Comparison of ENCODE assay signal across 8 cellular contexts in genomic region chr3:194691481-194692281, GRCh38. TPM values are rescaled to one million over a fixed set of nuclear protein-coding genes. Genes with fewer than 3 reads are reported as not detected.
DNase-seq lines count a peak whose midpoint lies in the region; ATAC-seq and TF ChIP-seq lines count a peak whose summit lies in the region.

No MANE protein-coding gene starts in this region.

- H3K4me1 Mint-ChIP-seq in chondrocyte (ENCODE audit: low read depth) = peaks cover 44% of the 10 kb centered on the region

- ATAC-seq in GM21360 (IDR thresholded peaks at IDR 0.05; ENCODE audit: unreplicated experiment) = peak; percentile 53
- peak; percentile 53 for ATAC-seq in HG03520 (IDR thresholded peaks at IDR 0.05; ENCODE audit: unreplicated experiment)

- H3K36me3 ChIP-seq in SJCRH30 = no peaks in the 10 kb centered on the region

- DNase-seq in DMS53 (lab: John Stamatoyannopoulos, UW) (peak; percentile 34), chondrocyte (ENCODE audit: low spot score) (no peak), SJCRH30 (no peak), cerebellum (ENCODE audit: low spot score) (no peak), OCI-M1 (lab: John Stamatoyannopoulos, UW) (no peak)
- no peak for DNase-seq in stimulated activated CD4-positive, alpha-beta T cell treated with anti-CD3 and anti-CD28 coated beads, Interleukin-2, amount 100 ng/mL, for 24 hours

- no peaks in the 10 kb centered on the region for H3K4me1 ChIP-seq in SJCRH30

- H3K27ac ChIP-seq in SJCRH30 = no peak overlapping the region

- no peaks in the 10 kb centered on the region for H3K27me3 ChIP-seq in SJCRH30

- peak overlapping the region; percentile 82 for H3K27ac Mint-ChIP-seq in chondrocyte (ENCODE audit: unreplicated experiment)

- H3K9me3 Mint-ChIP-seq in chondrocyte (ENCODE audit: low read depth) = no peaks in the 10 kb centered on the region

- no peak overlapping the region for H3K4me3 Mint-ChIP-seq in chondrocyte (ENCODE audit: unreplicated experiment)

- H3K4me3 ChIP-seq in SJCRH30 = no peak overlapping the region

- H3K27me3 Mint-ChIP-seq in chondrocyte (ENCODE audit: low read depth) = no peaks in the 10 kb centered on the region

- no peak for TF ChIP-seq CTCF in chondrocyte (IDR thresholded peaks at IDR 0.05)

- H3K9me3 ChIP-seq in SJCRH30 (replicated peaks) = no peaks in the 10 kb centered on the region

- peaks cover 3% of the 10 kb centered on the region for H3K36me3 Mint-ChIP-seq in chondrocyte (ENCODE audit: low read depth)

RNA-seq across cellular contexts. Expression of gene FAM43A, which starts 6.0 kb away (rescaled TPM):
- total RNA-seq in chondrocyte (22.8 to 25.3 TPM (median 25.1 TPM) in 3 replicates), cerebellum (10.9 TPM)
- 1.9 TPM in 2 replicates for total RNA-seq in SJCRH30 (2014; rRNA removed; shearing (Covaris generic))

RNA-seq across cellular contexts. Expression of gene LSG1, which starts 19.7 kb away (rescaled TPM):
- total RNA-seq in chondrocyte = 20.4 to 30.2 TPM (median 22.5 TPM) in 3 replicates
- 35.6 and 35.9 TPM in 2 replicates for total RNA-seq in SJCRH30 (2014; rRNA removed; shearing (Covaris generic))
- total RNA-seq in cerebellum = 30.7 TPM

RNA-seq across cellular contexts. Expression of gene TMEM44, which starts 58.5 kb away (rescaled TPM):
- 14.5 to 25.1 TPM (median 25.0 TPM) in 3 replicates for total RNA-seq in chondrocyte
- 8.0 and 9.4 TPM in 2 replicates for total RNA-seq in SJCRH30 (2014; rRNA removed; shearing (Covaris generic))
- total RNA-seq in cerebellum = 24.3 TPM
